18 cellular contexts compared by ENCODE assay signal in the genomic region with DNA sequence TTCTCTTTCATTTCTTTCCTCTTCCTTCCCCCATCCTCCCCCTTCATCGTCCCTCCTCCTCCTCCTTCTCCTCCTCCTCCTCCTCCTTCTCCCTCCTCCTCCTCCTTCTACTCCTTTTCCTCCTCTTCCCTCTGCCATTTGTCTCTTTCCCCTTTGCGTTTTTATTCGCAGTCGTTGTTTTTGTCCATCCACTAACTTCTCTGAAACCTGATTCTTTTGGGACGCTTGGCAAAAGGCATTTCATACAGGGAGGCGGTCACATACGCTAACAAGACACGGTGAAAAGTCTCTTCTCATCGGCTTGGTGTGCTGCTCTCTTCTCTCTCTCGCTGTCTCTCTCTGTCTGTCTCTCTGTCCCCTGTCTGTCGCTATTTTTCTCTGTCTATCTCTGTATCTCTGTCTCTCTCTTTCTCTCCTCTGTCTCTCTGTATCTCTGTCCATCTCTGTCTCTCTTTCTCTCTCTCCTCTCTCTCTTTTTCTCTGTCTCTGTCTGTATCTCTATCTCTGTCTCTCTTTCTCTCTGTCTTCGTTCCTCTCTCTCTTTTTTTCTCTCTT. TPM values are rescaled to one million over a fixed set of nuclear protein-coding genes. Genes with fewer than 3 reads are reported as not detected.
DNase-seq lines count a peak whose midpoint lies in the region; ATAC-seq and TF ChIP-seq lines count a peak whose summit lies in the region.
"Had no signal": no experiment of that assay in that cellular context is flagged by ENCODE, and none has a peak within 500 bp of the region (broad histone marks: within the 10 kb centered on the region; RNA-seq: fewer than 3 reads in every experiment).

No MANE protein-coding gene starts in this region.

- no peaks in the 10 kb centered on the region for H3K79me2 ChIP-seq in osteoblast (ENCODE audit: insufficient read depth, low read length)

- H3K4me1 Mint-ChIP-seq in CD14-positive monocyte (no peaks in the 10 kb centered on the region), HFFc6 (ENCODE audit: low read depth) (peaks cover 76% of the 10 kb centered on the region)

- H4K20me1 ChIP-seq in osteoblast (ENCODE audit: insufficient read depth, low read length): no peaks in the 10 kb centered on the region

- H3K4me2 ChIP-seq in osteoblast (ENCODE audit: insufficient read depth, low read length): peak overlapping the region; percentile 18

- TF ChIP-seq CTCF in CD14-positive monocyte (IDR thresholded peaks at IDR 0.05) (peak; percentile 5), HFFc6 (IDR thresholded peaks at IDR 0.05) (no peak), esophagus muscularis mucosa (IDR thresholded peaks at IDR 0.05) (no peak), osteoblast (IDR thresholded peaks at IDR 0.05; ENCODE audit: extremely low read depth, low read depth, low read length) (no peak)

- 13% methylated on average over 12 of the region's 12 CpGs for WGBS in esophagus muscularis mucosa

- DNase-seq in CD14-positive monocyte (ENCODE audit: low spot score) (no peak), HFFc6 (peak; percentile 93), esophagus muscularis mucosa (ENCODE audit: extremely low spot score) (peak; percentile 39), osteoblast (ENCODE audit: insufficient read length, low spot score, missing footprints) (peak; percentile 84), medulla oblongata (ENCODE audit: extremely low spot score) (no peak), NOMO-1 treated with dmso at 0.1 percent for 144 hours (lab: John Stamatoyannopoulos, UW; ENCODE audit: unreplicated experiment) (no peak)
- DNase-seq: Caco-2; CD4-positive, CD25-positive, alpha-beta regulatory T cell; KG1; NCI-H1417; NCI-H187 treated with DMSO at 0.1 percent for 48 hours; NCI-H2227 treated with DMSO at 0.1 percent for 48 hours; NCI-H510A treated with DMSO at 0.1 percent for 48 hours; PC-3; T-helper 1 cell had no signal

- H2AFZ ChIP-seq in osteoblast (ENCODE audit: low read length): no peak overlapping the region

- H3K9me3 Mint-ChIP-seq in CD14-positive monocyte (peaks cover 0 to 13% (median 6%) of the 10 kb centered on the region in 7 donors), HFFc6 (no peaks in the 10 kb centered on the region)

- TF ChIP-seq POLR2A in esophagus muscularis mucosa (IDR thresholded peaks at IDR 0.05; ENCODE audit: low read depth): no peak

- H3K4me3 Mint-ChIP-seq in CD14-positive monocyte (peak overlapping the region in 1 of 2 donors; percentile 56), HFFc6 (peak overlapping the region; percentile 96)
- H3K4me3 Mint-ChIP-seq: CD4-positive, CD25-positive, alpha-beta regulatory T cell had no signal

- H3K4me1 ChIP-seq in esophagus muscularis mucosa: peaks cover 0 to 21% (median 10%) of the 10 kb centered on the region in 4 donors
- H3K4me1 ChIP-seq in osteoblast (ENCODE audit: insufficient read depth, low read length): no peaks in the 10 kb centered on the region
- H3K4me1 ChIP-seq: Caco-2, HAP-1 had no signal

- no peak overlapping the region for H3K27ac ChIP-seq in esophagus muscularis mucosa (replicated peaks in 1 of 4)
- H3K27ac ChIP-seq in osteoblast (ENCODE audit: low read depth, low read length): no peak overlapping the region

- H3K9me3 ChIP-seq in esophagus muscularis mucosa (no peaks in the 10 kb centered on the region), osteoblast (ENCODE audit: low read depth, low read length) (no peaks in the 10 kb centered on the region)
- H3K9me3 ChIP-seq: Caco-2, HAP-1 had no signal

- peaks cover 83 to 91% (median 86%) of the 10 kb centered on the region in 3 donors for H3K27me3 Mint-ChIP-seq in CD14-positive monocyte (ENCODE audit: low read depth in 3 of 3)
- peaks cover 13% of the 10 kb centered on the region for H3K27me3 Mint-ChIP-seq in HFFc6 (ENCODE audit: insufficient read depth)

- H3K27me3 ChIP-seq in esophagus muscularis mucosa (peaks cover 0 to 70% (median 15%) of the 10 kb centered on the region in 4 donors), osteoblast (ENCODE audit: insufficient read depth, low read length) (peaks cover 10% of the 10 kb centered on the region)

- H3K4me3 ChIP-seq in esophagus muscularis mucosa: no peak overlapping the region
- H3K4me3 ChIP-seq in osteoblast (ENCODE audit: insufficient read depth, low read length): peak overlapping the region; percentile 23
- H3K4me3 ChIP-seq: HAP-1 had no signal

- H3K36me3 Mint-ChIP-seq in CD14-positive monocyte (no peaks in the 10 kb centered on the region), HFFc6 (ENCODE audit: low read depth) (peaks cover 26% of the 10 kb centered on the region)
- H3K36me3 Mint-ChIP-seq: CD4-positive, CD25-positive, alpha-beta regulatory T cell had no signal

- no peak for TF ChIP-seq EP300 in esophagus muscularis mucosa (IDR thresholded peaks at IDR 0.05)

- no peak for ATAC-seq in GM21360 (IDR thresholded peaks at IDR 0.05; ENCODE audit: unreplicated experiment)
- no peak for ATAC-seq in HG03457 (IDR thresholded peaks at IDR 0.05; ENCODE audit: unreplicated experiment)
- ATAC-seq: PC-3 had no signal

- H3K36me3 ChIP-seq in esophagus muscularis mucosa (no peaks in the 10 kb centered on the region), osteoblast (ENCODE audit: insufficient read depth, low read length) (no peaks in the 10 kb centered on the region)
- H3K36me3 ChIP-seq: HAP-1 had no signal

- intact Hi-C loops in CD14-positive monocyte (cut with micrococcal nuclease) (no loop called here), esophagus muscularis mucosa (cut with DNase I) (no loop called here)

- no peak overlapping the region for H3K27ac Mint-ChIP-seq in CD14-positive monocyte
- H3K27ac Mint-ChIP-seq in HFFc6: peak overlapping the region; percentile 95
- H3K27ac Mint-ChIP-seq: CD4-positive, CD25-positive, alpha-beta regulatory T cell had no signal

RNA-seq across cellular contexts. Expression of gene SHOX, which starts 5.4 kb away (rescaled TPM):
- polyA plus RNA-seq in CD14-positive monocyte: not detected
- total RNA-seq in HFFc6 (2021; fragmentation: NEBNext Ultra II Directional; extraction: Animal tissue kit (Norgen Biotek cat#: 25700)): 10 to 100 TPM; 27.1 to 41.8 (median 28.6) TPM
- total RNA-seq in esophagus muscularis mucosa (under 1 TPM in 1 of 4 donors, not detected in 3; 0.17 TPM), osteoblast (11.8 and 13.4 TPM in 2 replicates)
- total RNA-seq: Caco-2; CD4-positive, CD25-positive, alpha-beta regulatory T cell; PC-3 had no signal
- polyA plus RNA-seq: CD4-positive, CD25-positive, alpha-beta regulatory T cell had no signal

Comparison
In these comparisons a context has a peak if more than half of its experiments do, and no peak if none do; other contexts are left out.
1. DNase-seq: peak in HFFc6 (single experiment), esophagus muscularis mucosa (single experiment) and osteoblast (single experiment); none in CD14-positive monocyte (single experiment), medulla oblongata (single experiment) and NOMO-1 treated with dmso at 0.1 percent for 144 hours (single experiment).
2. RNA of gene SHOX, which starts 5.4 kb away (total RNA-seq): 27.1 to 41.8 TPM in HFFc6 and 11.8 to 13.4 TPM in osteoblast; 0.17 TPM in esophagus muscularis mucosa; every median in the first group is over 10 times any median in the second.